In genomic region chr9:83466877-83467276, GRCh38 we compare ENCODE assay signal across 14 cellular contexts.
DNase-seq lines count a peak whose midpoint lies in the region; TF ChIP-seq lines count a peak whose summit lies in the region.
"Had no signal": no experiment of that assay in that cellular context is flagged by ENCODE, and none has a peak within 500 bp of the region (broad histone marks: within the 10 kb centered on the region; RNA-seq: fewer than 3 reads in every experiment).

No MANE protein-coding gene starts in this region.

- no peak for TF ChIP-seq CTCF in fibroblast of the aortic adventitia (IDR thresholded peaks at IDR 0.05; ENCODE audit: insufficient read depth, low read length)

- DNase-seq in NCI-H748 (lab: John Stamatoyannopoulos, UW; ENCODE audit: unreplicated experiment): peak; percentile 23
- no peak for DNase-seq in NCI-H748 treated with DMSO at 0.1 percent for 48 hours (lab: John Stamatoyannopoulos, UW)
- DNase-seq in NCI-H2227 (lab: John Stamatoyannopoulos, UW; ENCODE audit: unreplicated experiment): peak; percentile 25
- peak; percentile 65 for DNase-seq in fibroblast of the aortic adventitia (ENCODE audit: low read depth)
- DNase-seq in activated CD4-positive, CD25-positive, alpha-beta regulatory T cell treated with anti-CD3 and anti-CD28 coated beads, Interleukin-2, amount 50 U/mL, for 72 hours: no peak
- no peak for DNase-seq in activated gamma-delta T cell treated with Interleukin-2 at 50 U/mL for 16 hours
- DNase-seq in activated T-cell treated with anti-CD3 and anti-CD28 coated beads, Interleukin-2, amount 50 U/mL, for 1 hour: no peak
- DNase-seq: AML-193, Caco-2, GDM1, MV-4-11, NCI-H1436 treated with DMSO at 0.1 percent for 48 hours, NCI-H524 treated with DMSO at 0.1 percent for 48 hours had no signal

- H3K4me3 ChIP-seq in fibroblast of the aortic adventitia (ENCODE audit: low read depth, low read length): no peak overlapping the region
- H3K4me3 ChIP-seq: SK-N-MC had no signal

Comparison
In these comparisons a context has a peak if more than half of its experiments do, and no peak if none do; other contexts are left out.
1. DNase-seq: peak in NCI-H748 (single experiment), NCI-H2227 (single experiment) and fibroblast of the aortic adventitia (single experiment); none in NCI-H748 treated with DMSO at 0.1 percent for 48 hours (single experiment), activated CD4-positive, CD25-positive, alpha-beta regulatory T cell treated with anti-CD3 and anti-CD28 coated beads, Interleukin-2, amount 50 U/mL, for 72 hours (single experiment), activated gamma-delta T cell treated with Interleukin-2 at 50 U/mL for 16 hours (single experiment) and activated T-cell treated with anti-CD3 and anti-CD28 coated beads, Interleukin-2, amount 50 U/mL, for 1 hour (single experiment).